8 cellular contexts compared by ENCODE assay signal in genomic region chr21:44487831-44488230, GRCh38. TPM values are rescaled to one million over a fixed set of nuclear protein-coding genes. Genes with fewer than 3 reads are reported as not detected.
DNase-seq lines count a peak whose midpoint lies in the region; ATAC-seq and TF ChIP-seq lines count a peak whose summit lies in the region.

No MANE protein-coding gene starts in this region.

- intact Hi-C loops in PC-9 (cut with micrococcal nuclease; ENCODE audit: unreplicated experiment) = loop anchor here (10.0 kb wide), 1 partner anchor 673 kb away; no protein-coding TSS in a partner anchor

- BruUV-seq in PC-9 (replicated peaks; lab: Mats Ljungman, UMichigan) = no TSS peak

- CTCF ChIA-PET in PC-9 (lab: Charles Lee) = no interaction called here

- H3K4me1 ChIP-seq in PC-9 (replicated peaks; ENCODE audit: insufficient read depth) = no peaks in the 10 kb centered on the region

- no peak overlapping the region for H2AFZ ChIP-seq in PC-9

- DNase-seq in PC-9 = no peak
- DNase-seq in cardiac fibroblast (ENCODE audit: low read depth in 2 of 2) = peak; percentile 28 to 58
- peak in 3 of 4 experiments; percentile 32 to 41 (median 33) for DNase-seq in stimulated activated CD4-positive, alpha-beta T cell treated with anti-CD3 and anti-CD28 coated beads, Interleukin-1b, Interleukin-23, amount 100 ng/mL, for 24 hours (ENCODE audit: low read depth in 4 of 4, low spot score in 1 of 4)
- DNase-seq in NCI-H524 treated with DMSO at 0.1 percent for 48 hours (lab: John Stamatoyannopoulos, UW) = no peak
- DNase-seq in NCI-H1092 (lab: John Stamatoyannopoulos, UW) = no peak
- DNase-seq in left lobe of liver (ENCODE audit: low spot score) = no peak

- no peak overlapping the region for H3K27ac ChIP-seq in PC-9

- no peaks in the 10 kb centered on the region for H3F3A ChIP-seq in PC-9 (ENCODE audit: insufficient read depth, low read depth)

- no peaks in the 10 kb centered on the region for H3K79me2 ChIP-seq in PC-9 (ENCODE audit: low read depth)

- peak; percentile 65 for TF ChIP-seq CTCF in GM12873 (IDR thresholded peaks at IDR 0.05; ENCODE audit: insufficient read depth, low read depth, low read length, missing control alignments)
- peak; percentile 62 for TF ChIP-seq CTCF in PC-9 (conservative IDR thresholded peaks at IDR 0.05)
- peak; percentile 74 for TF ChIP-seq CTCF in cardiac fibroblast (IDR thresholded peaks at IDR 0.05; ENCODE audit: low read depth, low read length)

- H3K4me3 ChIP-seq in PC-9 (no peak overlapping the region), cardiac fibroblast (replicated peaks in 1 of 2; ENCODE audit: low read depth in 2 of 2, low read length in 2 of 2) (no peak overlapping the region)

- no peaks in the 10 kb centered on the region for H3K9me2 ChIP-seq in PC-9 (ENCODE audit: insufficient read depth)

- H3K4me2 ChIP-seq in PC-9 = no peak overlapping the region

- no peaks in the 10 kb centered on the region for H3K36me3 ChIP-seq in PC-9 (ENCODE audit: low read depth)

- H3K27me3 ChIP-seq in PC-9 (ENCODE audit: insufficient read depth, low read depth) = peaks cover 35% of the 10 kb centered on the region

- no peaks in the 10 kb centered on the region for H4K20me1 ChIP-seq in PC-9 (ENCODE audit: insufficient read depth)

- ATAC-seq in left lobe of liver (no peak), GM21825 (IDR thresholded peaks at IDR 0.05; ENCODE audit: unreplicated experiment) (no peak)

- H3K9me3 ChIP-seq in PC-9 (ENCODE audit: insufficient read depth, low read depth) = no peaks in the 10 kb centered on the region; the same call in 1 of the 2 replicates

- POLR2A ChIA-PET in PC-9 (lab: Charles Lee; ENCODE audit: unreplicated experiment) = no interaction called here

RNA-seq across cellular contexts. Expression of gene LRRC3, which starts 32.5 kb away (rescaled TPM):
- total RNA-seq in PC-9 (2021) = 0.35 and 0.48 TPM in 2 replicates
- 22.0 TPM for total RNA-seq in left lobe of liver

RNA-seq across cellular contexts. Expression of gene KRTAP10-1, which starts 52.2 kb away (rescaled TPM):
- total RNA-seq in PC-9 (2021) = not detected in 2 replicates
- total RNA-seq in left lobe of liver = not detected

Comparison
In these comparisons a context has a peak if more than half of its experiments do, and no peak if none do; other contexts are left out.
1. DNase-seq: peak in cardiac fibroblast (2 of 2) and stimulated activated CD4-positive, alpha-beta T cell treated with anti-CD3 and anti-CD28 coated beads, Interleukin-1b, Interleukin-23, amount 100 ng/mL, for 24 hours (3 of 4); none in PC-9 (0 of 2), NCI-H524 treated with DMSO at 0.1 percent for 48 hours (single experiment), NCI-H1092 (single experiment) and left lobe of liver (single experiment).
2. RNA of gene LRRC3, which starts 32.5 kb away (total RNA-seq): 22.0 TPM in left lobe of liver (single experiment); 0.35 to 0.48 TPM in PC-9; every median in the first group is over 10 times any median in the second.
3. Peak in every context shown above with its lines, with median percentiles within 50 percentile points of each other: CTCF ChIP-seq.